21 cellular contexts compared by ENCODE assay signal in genomic region chr14:34170891-34171290, GRCh38.
"Had no signal": no experiment of that assay in that cellular context is flagged by ENCODE, and none has a peak within 500 bp of the region (broad histone marks: within the 10 kb centered on the region; RNA-seq: fewer than 3 reads in every experiment).

No MANE protein-coding gene starts in this region.

- DNase-seq: IMR-90, Karpas-422, KG1, MG63, NCI-H1092, NCI-H1105 treated with DMSO at 0.1 percent for 48 hours, NCI-H1417 treated with DMSO at 0.1 percent for 48 hours, NCI-H146, NCI-H1694 treated with DMSO at 0.1 percent for 48 hours, NCI-H1930, NCI-H2081, NCI-H2107, NCI-H226, NCI-H446, NCI-H510A treated with DMSO at 0.1 percent for 48 hours, NCI-H526, NCI-H774, Right ventricle myocardium superior, RPMI8226, SK-N-SH, SW 1271 had no signal
